In the genomic region with DNA sequence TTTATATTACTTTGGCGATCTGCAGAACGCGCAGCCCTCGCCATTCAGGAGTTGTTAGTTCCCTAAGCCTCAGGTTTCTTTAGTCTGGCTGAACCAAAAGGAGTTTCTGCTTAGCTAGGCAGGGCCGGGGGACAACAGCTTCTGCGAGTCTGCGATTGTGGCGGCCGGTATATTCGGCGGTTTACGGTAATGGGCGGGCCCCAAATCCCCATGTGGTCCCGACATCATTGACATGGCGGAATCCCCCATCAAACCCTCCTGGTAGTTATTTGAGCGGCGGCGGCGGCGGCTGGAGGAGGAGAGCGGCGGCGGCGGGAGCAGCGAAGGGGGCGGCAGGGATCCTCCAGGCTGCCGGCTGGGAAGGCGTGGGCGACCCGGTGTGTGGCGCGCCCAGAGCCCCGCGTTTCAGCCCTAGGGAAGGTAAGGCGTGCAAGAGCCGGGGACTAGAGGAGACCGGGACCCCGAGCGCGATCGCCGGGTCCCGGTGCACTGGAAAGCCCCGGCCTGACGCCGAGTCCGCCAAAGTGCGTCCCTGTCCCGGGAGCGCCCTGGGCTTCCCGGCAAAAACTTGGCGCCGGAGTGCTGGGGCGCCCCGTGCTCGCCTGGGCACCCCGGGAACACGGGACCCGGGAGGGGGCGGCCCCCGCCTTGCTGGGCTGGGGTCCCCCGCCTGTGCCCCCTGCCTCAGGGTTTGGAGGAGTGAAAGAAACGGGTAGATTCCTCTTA, we compare ENCODE assay signal across 8 cellular contexts. TPM values are rescaled to one million over a fixed set of nuclear protein-coding genes. Genes with fewer than 3 reads are reported as not detected.
DNase-seq lines count a peak whose midpoint lies in the region; ATAC-seq lines count a peak whose summit lies in the region.

TSS of gene FNDC3B (plus strand) at position 227 of the 726 bp plus-strand sequence. CDS start 72,902 bp downstream, outside the sequence.

- peak within 1 kb of the TSS; percentile 86 for H3K4me3 ChIP-seq in right cardiac atrium (ENCODE audit: low read length)
- H3K4me3 ChIP-seq in rectal smooth muscle tissue (ENCODE audit: low read length) = peak within 1 kb of the TSS; percentile 84
- H3K4me3 ChIP-seq in aorta (ENCODE audit: low read length in 2 of 2) = peak within 1 kb of the TSS; percentile 84 to 96

- WGBS in right cardiac atrium = under 1% methylated on average over 63 of the region's 63 CpGs
- 0 to 1% methylated on average over 53 to 63 of the region's 63 CpGs for WGBS in aorta, 2 donors

- peak; percentile 62 for DNase-seq in NCI-H187 treated with DMSO at 0.1 percent for 48 hours (lab: John Stamatoyannopoulos, UW)
- DNase-seq in anterior cingulate cortex (lab: John Stamatoyannopoulos, UW) = peak; percentile 51 to 96 (median 88)
- DNase-seq in right cardiac atrium = peak; percentile 95 to 97 (median 97)
- peak; percentile 96 to 97 for DNase-seq in aorta

- H3K36me3 ChIP-seq in rectal smooth muscle tissue (ENCODE audit: control insufficient read depth, insufficient read depth, low read length) = no peaks in the 10 kb centered on the region
- H3K36me3 ChIP-seq in aorta (ENCODE audit: control insufficient read depth in 1 of 2, insufficient read depth in 2 of 2, low read length in 1 of 2) = no peaks in the 10 kb centered on the region

- H3K27ac ChIP-seq in right cardiac atrium (ENCODE audit: low read length) (peak within 1 kb of the TSS; percentile 96), rectal smooth muscle tissue (ENCODE audit: low read depth, low read length) (peak within 1 kb of the TSS; percentile 96), aorta (ENCODE audit: low read depth in 1 of 2, low read length in 2 of 2) (peak within 1 kb of the TSS; percentile 91 to 96)

- intact Hi-C loops in T-helper 2 cell treated with Interferon-gamma antibody and Interleukin-4, amounts not matched to agents 100 ng/mL and 5 ng/mL, for 36 hours (cut with micrococcal nuclease) = loop anchor here (1.0 to 10.0 kb wide), 6 partner anchors 48 to 715 kb away; partner anchors contain the start of genes ECT2 and TNIK
- intact Hi-C loops in right cardiac atrium (cut with DNase I) (loop anchor here in 3 of 4 donors (10.0 kb wide), 5 partner anchors 165 to 295 kb away; no protein-coding TSS in a partner anchor), aorta (cut with DNase I) (loop anchor here (1.0 to 10.0 kb wide), 11 partner anchors 17 to 303 kb away; no protein-coding TSS in a partner anchor)

- peaks cover 7% of the 10 kb centered on the region for H3K4me1 ChIP-seq in right cardiac atrium (ENCODE audit: control insufficient read depth, insufficient read depth, low read length)
- peaks cover 14% of the 10 kb centered on the region for H3K4me1 ChIP-seq in rectal smooth muscle tissue (ENCODE audit: control insufficient read depth, insufficient read depth, low read length)
- no peaks in the 10 kb centered on the region for H3K4me1 ChIP-seq in aorta (ENCODE audit: control insufficient read depth in 1 of 2, insufficient read depth in 2 of 2, low read length in 2 of 2)

- H3K27me3 ChIP-seq in right cardiac atrium (ENCODE audit: control insufficient read depth, insufficient read depth) (no peaks in the 10 kb centered on the region), rectal smooth muscle tissue (ENCODE audit: control insufficient read depth, insufficient read depth, low read length) (no peaks in the 10 kb centered on the region), aorta (ENCODE audit: control insufficient read depth in 1 of 2, insufficient read depth in 2 of 2, low read length in 1 of 2) (no peaks in the 10 kb centered on the region)

- peak within 1 kb of the TSS; percentile 87 for H3K9ac ChIP-seq in rectal smooth muscle tissue (ENCODE audit: low read length)

- H3K9me3 ChIP-seq in right cardiac atrium (ENCODE audit: control insufficient read depth, low read length) = no peaks in the 10 kb centered on the region
- no peaks in the 10 kb centered on the region for H3K9me3 ChIP-seq in aorta (ENCODE audit: control insufficient read depth, low read length)

- ATAC-seq in GM18498 (IDR thresholded peaks at IDR 0.05; ENCODE audit: unreplicated experiment) (peak; percentile 64), HG02938 (IDR thresholded peaks at IDR 0.05; ENCODE audit: unreplicated experiment) (peak; percentile 76), right cardiac atrium (peak; percentile 93 to 94), aorta (ENCODE audit: low FRiP score) (peak; percentile 95)

RNA-seq across cellular contexts. Expression of gene FNDC3B, which starts in this region (rescaled TPM):
- total RNA-seq in T-helper 2 cell treated with Interferon-gamma antibody and Interleukin-4, amounts not matched to agents 100 ng/mL and 5 ng/mL, for 36 hours = 16.6 and 18.4 TPM in 2 replicates
- total RNA-seq in right cardiac atrium (100 to 1,000 TPM in 1 of 4 donors, 10 to 100 TPM in 3; 82.9 to 117 (median 84.9) TPM), aorta (100 to 1,000 TPM; 223 to 239 TPM)
- polyA plus RNA-seq in right cardiac atrium (15.8 TPM), aorta (10 to 100 TPM; 12.5 to 16.5 TPM)

Comparison
In these comparisons a context has a peak if more than half of its experiments do, and no peak if none do; other contexts are left out.
1. Peak in every context shown above with its lines: DNase-seq, ATAC-seq, H3K4me3 ChIP-seq and H3K27ac ChIP-seq.